In genomic region chr5:172102913-172103629, GRCh38 we compare ENCODE assay signal across 8 cellular contexts.
DNase-seq lines count a peak whose midpoint lies in the region; ATAC-seq, FAIRE-seq and TF ChIP-seq lines count a peak whose summit lies in the region.

No MANE protein-coding gene starts in this region.

- peak overlapping the region in 1 of 2 experiments; percentile 9 for H3K14ac ChIP-seq in mesenchymal stem cell (ENCODE audit: low read length in 2 of 2)

- H2AK5ac ChIP-seq in mesenchymal stem cell (ENCODE audit: low read length, severe bottlenecking), result peak overlapping the region; percentile 37

- peak overlapping the region; percentile 82 to 85 for H2BK12ac ChIP-seq in mesenchymal stem cell (ENCODE audit: low read length in 2 of 2)

- H3K27me3 ChIP-seq in HUES48 (ENCODE audit: control insufficient read depth, insufficient read depth, low read length), result no peaks in the 10 kb centered on the region
- no peaks in the 10 kb centered on the region for H3K27me3 ChIP-seq in mesenchymal stem cell (ENCODE audit: control insufficient read depth in 1 of 2, insufficient read depth in 1 of 2, low read length in 2 of 2)

- no peak for TF ChIP-seq POLR2A in A549 (IDR thresholded peaks at IDR 0.05; ENCODE audit: low read length)

- H3K23ac ChIP-seq in mesenchymal stem cell (ENCODE audit: low read length in 2 of 2), result no peak overlapping the region

- ATAC-seq in A549 (peak; percentile 76), HG02642 (IDR thresholded peaks at IDR 0.05; ENCODE audit: poor library complexity, unreplicated experiment) (no peak), HG03469 (IDR thresholded peaks at IDR 0.05; ENCODE audit: unreplicated experiment) (no peak), GM21825 (IDR thresholded peaks at IDR 0.05; ENCODE audit: unreplicated experiment) (no peak)

- CTCF ChIA-PET in A549 (lab: Yijun Ruan, JAX), result interaction anchor here (0.6 to 6.2 kb wide), 6 partner anchors 18 to 190 kb away, joined by 3 to 93 read pairs (median 9); partner anchors contain the start of gene STK10

- H3K4me1 ChIP-seq in A549 (peaks cover 32% of the 10 kb centered on the region), HUES48 (ENCODE audit: control insufficient read depth, insufficient read depth, low read length) (peaks cover 23% of the 10 kb centered on the region), mesenchymal stem cell (ENCODE audit: control insufficient read depth, insufficient read depth, low read depth, low read length) (peaks cover 39% of the 10 kb centered on the region)

- H2BK5ac ChIP-seq in mesenchymal stem cell (ENCODE audit: low read depth, low read length, poor library complexity, severe bottlenecking), result peak overlapping the region; percentile 90

- H3K79me1 ChIP-seq in mesenchymal stem cell (replicated peaks; ENCODE audit: low read length, poor library complexity, severe bottlenecking), result peaks cover 24% of the 10 kb centered on the region

- TF ChIP-seq CTCF in A549 (IDR thresholded peaks at IDR 0.05), result no peak

- no peaks in the 10 kb centered on the region for H3K9me3 ChIP-seq in A549
- H3K9me3 ChIP-seq in HUES48 (ENCODE audit: control insufficient read depth, insufficient read depth, low read length), result no peaks in the 10 kb centered on the region
- H3K9me3 ChIP-seq in mesenchymal stem cell (ENCODE audit: control insufficient read depth, low read length), result no peaks in the 10 kb centered on the region

- no peak overlapping the region for H2AFZ ChIP-seq in mesenchymal stem cell (ENCODE audit: low read depth, low read length)

- peak overlapping the region; percentile 83 for H4K8ac ChIP-seq in mesenchymal stem cell (ENCODE audit: low read length)

- 44% methylated on average over 19 of the region's 21 CpGs for WGBS in A549 (ENCODE audit: missing lambda C conversion rate)
- WGBS in mesenchymal stem cell, result 12% methylated on average over 21 of the region's 21 CpGs

- peak overlapping the region; percentile 55 for H3K4me2 ChIP-seq in A549
- H3K4me2 ChIP-seq in mesenchymal stem cell (ENCODE audit: low read length, poor library complexity, severe bottlenecking), result peak overlapping the region; percentile 69

- POLR2A ChIA-PET in A549 (lab: Yijun Ruan, JAX), result no interaction called here

- peak overlapping the region in 1 of 2 experiments; percentile 74; a peak in 3 of 6 replicates for H3K27ac ChIP-seq in A549
- H3K27ac ChIP-seq in HUES48 (ENCODE audit: low read depth, low read length), result peak overlapping the region; percentile 32
- peak overlapping the region; percentile 96 for H3K27ac ChIP-seq in mesenchymal stem cell (ENCODE audit: low read length, poor library complexity, severe bottlenecking)

- H3K36me3 ChIP-seq in HUES48 (ENCODE audit: control insufficient read depth, insufficient read depth, low read length) (no peaks in the 10 kb centered on the region), mesenchymal stem cell (ENCODE audit: control insufficient read depth in 1 of 2, insufficient read depth in 2 of 2, low read depth in 1 of 2, low read length in 2 of 2) (peaks cover 52 to 53% of the 10 kb centered on the region in 2 experiments)

- H2BK15ac ChIP-seq in mesenchymal stem cell (ENCODE audit: low read depth, poor library complexity, severe bottlenecking), result peak overlapping the region; percentile 87

- TF ChIP-seq RAD21 in A549 (conservative IDR thresholded peaks at IDR 0.05 in 1 of 2, IDR thresholded peaks at IDR 0.05 in 1 of 2), result no peak

- H3K18ac ChIP-seq in mesenchymal stem cell (ENCODE audit: low read depth in 1 of 2, low read length in 2 of 2), result peak overlapping the region; percentile 97 to 98

- DNase-seq in A549 (ENCODE audit: low read depth in 1 of 2, low spot score in 1 of 2), result peak; percentile 71 to 73
- peak; percentile 83 for DNase-seq in cerebellum (ENCODE audit: low spot score)
- DNase-seq in mesenchymal stem cell, result peak; percentile 96
- DNase-seq in NCI-H524 (lab: John Stamatoyannopoulos, UW), result no peak

- H2BK120ac ChIP-seq in mesenchymal stem cell (ENCODE audit: low read depth, low read length), result peak overlapping the region; percentile 89

- TF ChIP-seq EP300 in A549 (IDR thresholded peaks at IDR 0.05), result no peak

- H3K4ac ChIP-seq in mesenchymal stem cell (ENCODE audit: low read depth in 1 of 2, low read length in 2 of 2), result peak overlapping the region; percentile 52 to 98

- H3K4me3 ChIP-seq in A549, result no peak overlapping the region
- no peak overlapping the region for H3K4me3 ChIP-seq in HUES48 (ENCODE audit: low read depth, low read length)
- peak overlapping the region; percentile 37 to 55 for H3K4me3 ChIP-seq in mesenchymal stem cell (ENCODE audit: insufficient read depth in 1 of 2, low read depth in 1 of 2, low read length in 2 of 2)

- FAIRE-seq in A549 (lab: Jason Lieb, UNC), result no peak

- H3K9ac ChIP-seq in HUES48 (ENCODE audit: low read depth, low read length), result no peak overlapping the region
- peak overlapping the region; percentile 47 for H3K9ac ChIP-seq in mesenchymal stem cell (ENCODE audit: low read length)

- H4K91ac ChIP-seq in mesenchymal stem cell (ENCODE audit: low read length), result peak overlapping the region; percentile 98

TF ChIP-seq in A549, 52 proteins besides CTCF, POLR2A, EP300 and RAD21:
- TF ChIP-seq SREBF2 (IDR thresholded peaks at IDR 0.05), result no peak
- TF ChIP-seq JUN (IDR thresholded peaks at IDR 0.05), result 0 out of 5 replicates have a peak, but pooled peaks of 1 of the 2 experiments have one; percentile 38
- TF ChIP-seq HOXB5 (CRISPR knock-in tag; IDR thresholded peaks at IDR 0.05), result no peak
- TF ChIP-seq FOSL2 (IDR thresholded peaks at IDR 0.05), result no peak
- TF ChIP-seq FOSL2 (CRISPR knock-in tag; IDR thresholded peaks at IDR 0.05), result peak; percentile 58; the same call in 1 of the 2 replicates

Comparison
In these comparisons a context has a peak if more than half of its experiments do, and no peak if none do; other contexts are left out.
1. ATAC-seq: peak in A549 (2 of 2); none in HG02642 (single experiment), HG03469 (single experiment) and GM21825 (single experiment).
2. DNase-seq: peak in A549 (2 of 2), cerebellum (single experiment) and mesenchymal stem cell (single experiment); none in NCI-H524 (0 of 2).
3. H3K4me3 ChIP-seq: peak in mesenchymal stem cell (2 of 2); none in A549 (single experiment) and HUES48 (single experiment).